In genomic region chr1:152473887-152474537, GRCh38 we compare ENCODE assay signal across 1 cellular context.
TF ChIP-seq lines count a peak whose summit lies in the region.

No MANE protein-coding gene starts in this region.

TF ChIP-seq in HCT116, 20 proteins besides CTCF, POLR2A, EP300 and RAD21:
- TF ChIP-seq EZH2 (IDR thresholded peaks at IDR 0.05), result no peak
- peak; percentile 31 for TF ChIP-seq FOSL1 (IDR thresholded peaks at IDR 0.05; ENCODE audit: low read depth)
- no peak for TF ChIP-seq POLR2AphosphoS5 (IDR thresholded peaks at IDR 0.05; ENCODE audit: low read depth, low read length)
- TF ChIP-seq SRF (IDR thresholded peaks at IDR 0.05; ENCODE audit: low read depth), result no peak
- TF ChIP-seq, protein P1, sequence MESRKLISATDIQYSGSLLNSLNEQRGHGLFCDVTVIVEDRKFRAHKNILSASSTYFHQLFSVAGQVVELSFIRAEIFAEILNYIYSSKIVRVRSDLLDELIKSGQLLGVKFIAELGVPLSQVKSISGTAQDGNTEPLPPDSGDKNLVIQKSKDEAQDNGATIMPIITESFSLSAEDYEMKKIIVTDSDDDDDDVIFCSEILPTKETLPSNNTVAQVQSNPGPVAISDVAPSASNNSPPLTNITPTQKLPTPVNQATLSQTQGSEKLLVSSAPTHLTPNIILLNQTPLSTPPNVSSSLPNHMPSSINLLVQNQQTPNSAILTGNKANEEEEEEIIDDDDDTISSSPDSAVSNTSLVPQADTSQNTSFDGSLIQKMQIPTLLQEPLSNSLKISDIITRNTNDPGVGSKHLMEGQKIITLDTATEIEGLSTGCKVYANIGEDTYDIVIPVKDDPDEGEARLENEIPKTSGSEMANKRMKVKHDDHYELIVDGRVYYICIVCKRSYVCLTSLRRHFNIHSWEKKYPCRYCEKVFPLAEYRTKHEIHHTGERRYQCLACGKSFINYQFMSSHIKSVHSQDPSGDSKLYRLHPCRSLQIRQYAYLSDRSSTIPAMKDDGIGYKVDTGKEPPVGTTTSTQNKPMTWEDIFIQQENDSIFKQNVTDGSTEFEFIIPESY (IDR thresholded peaks at IDR 0.05; ENCODE audit: extremely low read depth, insufficient replicate concordance, low read length), result no peak
- TF ChIP-seq SP1 (IDR thresholded peaks at IDR 0.05; ENCODE audit: low read depth), result 0 out of 2 replicates have a peak, but pooled peaks have one; percentile 9
- no peak for TF ChIP-seq ZFX (IDR thresholded peaks at IDR 0.05)
